ENCODE assay signal across 8 cellular contexts in genomic region chr12:14239350-14239934, GRCh38.
DNase-seq lines count a peak whose midpoint lies in the region; ATAC-seq, FAIRE-seq and TF ChIP-seq lines count a peak whose summit lies in the region.

No MANE protein-coding gene starts in this region.

- ATAC-seq in GM21529 (IDR thresholded peaks at IDR 0.05; ENCODE audit: unreplicated experiment) = peak; percentile 84

- H3K79me2 ChIP-seq in trophoblast cell (ENCODE audit: control insufficient read depth, insufficient read depth, low read length, poor library complexity) = no peaks in the 10 kb centered on the region

- DNase-seq in GM12865 (ENCODE audit: low read depth) (peak; percentile 86), HuH-7 (ENCODE audit: low spot score) (peak; percentile 78), fibroblast of the aortic adventitia (ENCODE audit: low read depth) (peak; percentile 33), trophoblast cell (peak; percentile 99 to 100), H54 (ENCODE audit: insufficient read length, low spot score) (no peak), COR-L47 (lab: John Stamatoyannopoulos, UW) (no peak)

- H3K9ac ChIP-seq in trophoblast cell (ENCODE audit: low read length) = no peak overlapping the region

- no peak overlapping the region for H3K23ac ChIP-seq in trophoblast cell (ENCODE audit: low read length)

- TF ChIP-seq CTCF in GM12865 (IDR thresholded peaks at IDR 0.05; ENCODE audit: insufficient read depth, low read depth, low read length, missing control alignments) (peak; percentile 12), VCaP (conservative IDR thresholded peaks at IDR 0.05) (0 out of 2 replicates have a peak, but pooled peaks have one; percentile 11), fibroblast of the aortic adventitia (IDR thresholded peaks at IDR 0.05; ENCODE audit: insufficient read depth, low read length) (no peak)

- no peaks in the 10 kb centered on the region for H3K36me3 ChIP-seq in trophoblast cell (ENCODE audit: control insufficient read depth in 1 of 2, insufficient read depth in 2 of 2, low read length in 2 of 2)

- no peak overlapping the region for H2AK5ac ChIP-seq in trophoblast cell (ENCODE audit: low read length)

- no CpG with 5 or more reads among the region's 13 CpGs for WGBS in trophoblast cell (ENCODE audit: extremely low coverage, insufficient coverage, insufficient read length)

- H4K12ac ChIP-seq in trophoblast cell (ENCODE audit: low read depth, low read length) = no peak overlapping the region

- no peak overlapping the region for H2AFZ ChIP-seq in trophoblast cell (ENCODE audit: insufficient read depth, low read length, poor library complexity)

- H3K4me3 ChIP-seq in GM12865 (ENCODE audit: low read depth, low read length) = peak overlapping the region; percentile 69
- H3K4me3 ChIP-seq in fibroblast of the aortic adventitia (ENCODE audit: low read depth, low read length) = no peak overlapping the region
- H3K4me3 ChIP-seq in trophoblast cell (ENCODE audit: low read depth, low read length) = no peak overlapping the region

- H2BK5ac ChIP-seq in trophoblast cell (ENCODE audit: low read depth, low read length, poor library complexity) = peak overlapping the region; percentile 64

- H3K4me2 ChIP-seq in trophoblast cell (ENCODE audit: low read length) = peak overlapping the region; percentile 0

- peaks cover 4 to 10% of the 10 kb centered on the region in 2 experiments for H3K4me1 ChIP-seq in trophoblast cell (ENCODE audit: control insufficient read depth in 1 of 2, insufficient read depth in 2 of 2, low read length in 2 of 2)

- H4K8ac ChIP-seq in trophoblast cell (ENCODE audit: low read depth, low read length) = no peak overlapping the region

- H3K4ac ChIP-seq in trophoblast cell (ENCODE audit: low read depth, low read length) = no peak overlapping the region

- no peak overlapping the region for H3K18ac ChIP-seq in trophoblast cell (ENCODE audit: low read length)

- no peaks in the 10 kb centered on the region for H3K27me3 ChIP-seq in trophoblast cell (ENCODE audit: insufficient read depth, low read length)

- no peak for TF ChIP-seq POLR2A in H54 (IDR thresholded peaks at IDR 0.05; ENCODE audit: low read depth, low read length)

- H3K27ac ChIP-seq in VCaP = peak overlapping the region; percentile 89
- H3K27ac ChIP-seq in trophoblast cell (ENCODE audit: low read depth, low read length) = peak overlapping the region; percentile 95

- FAIRE-seq in H54 (lab: Jason Lieb, UNC) = no peak

- peaks cover 6% of the 10 kb centered on the region for H3K9me3 ChIP-seq in trophoblast cell (ENCODE audit: insufficient read depth, low read depth, low read length)

- no peak overlapping the region for H4K91ac ChIP-seq in trophoblast cell (ENCODE audit: low read depth, low read length)

- no peak overlapping the region for H3K14ac ChIP-seq in trophoblast cell (ENCODE audit: low read length)

- H3K79me1 ChIP-seq in trophoblast cell (ENCODE audit: low read length) = peaks cover 22% of the 10 kb centered on the region

- no peak overlapping the region for H2BK12ac ChIP-seq in trophoblast cell (ENCODE audit: low read length)

- H2BK120ac ChIP-seq in trophoblast cell (ENCODE audit: insufficient read depth, low read length, poor library complexity) = no peak overlapping the region

Comparison
In these comparisons a context has a peak if more than half of its experiments do, and no peak if none do; other contexts are left out.
1. DNase-seq: peak in GM12865 (single experiment), HuH-7 (single experiment), fibroblast of the aortic adventitia (single experiment) and trophoblast cell (2 of 2); none in H54 (single experiment) and COR-L47 (single experiment).